1 cellular context compared by ENCODE assay signal in the genomic region with DNA sequence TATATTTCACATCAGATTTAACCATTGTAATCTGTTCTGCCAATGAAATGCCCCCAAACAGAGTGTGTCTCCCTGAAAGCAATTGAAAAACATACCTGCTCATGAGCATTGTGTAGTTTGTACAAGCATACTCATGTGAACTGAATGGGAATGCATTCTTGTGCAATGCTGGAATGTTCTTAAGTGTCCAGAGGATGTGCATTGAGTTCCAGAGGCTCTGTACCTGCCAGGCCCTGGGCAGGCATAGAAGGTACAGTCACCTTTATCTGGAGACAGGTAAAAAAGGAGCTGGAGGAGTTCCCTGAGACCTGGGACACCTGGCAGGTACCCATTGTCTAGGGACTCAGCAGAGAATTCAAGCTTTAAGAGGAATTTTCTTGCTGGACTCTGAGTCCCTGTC.
TF ChIP-seq lines count a peak whose summit lies in the region.

No MANE protein-coding gene starts in this region.

TF ChIP-seq in IMR-90, 13 proteins besides CTCF, POLR2A, EP300 and RAD21:
- TF ChIP-seq CEBPB (IDR thresholded peaks at IDR 0.05; ENCODE audit: low read depth, low read length) (peak; percentile 76), MAFK (IDR thresholded peaks at IDR 0.05; ENCODE audit: low read depth, low read length) (no peak), MAZ (IDR thresholded peaks at IDR 0.05; ENCODE audit: borderline replicate concordance, low read depth, low read length) (no peak), MXI1 (IDR thresholded peaks at IDR 0.05; ENCODE audit: borderline replicate concordance, low read depth, low read length) (no peak), NFE2L2 (IDR thresholded peaks at IDR 0.05; ENCODE audit: low read depth, low read length) (no peak), CHD1 (IDR thresholded peaks at IDR 0.05; ENCODE audit: low read depth, low read length) (no peak)
- TF ChIP-seq, protein P1, sequence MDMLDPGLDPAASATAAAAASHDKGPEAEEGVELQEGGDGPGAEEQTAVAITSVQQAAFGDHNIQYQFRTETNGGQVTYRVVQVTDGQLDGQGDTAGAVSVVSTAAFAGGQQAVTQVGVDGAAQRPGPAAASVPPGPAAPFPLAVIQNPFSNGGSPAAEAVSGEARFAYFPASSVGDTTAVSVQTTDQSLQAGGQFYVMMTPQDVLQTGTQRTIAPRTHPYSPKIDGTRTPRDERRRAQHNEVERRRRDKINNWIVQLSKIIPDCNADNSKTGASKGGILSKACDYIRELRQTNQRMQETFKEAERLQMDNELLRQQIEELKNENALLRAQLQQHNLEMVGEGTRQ (IDR thresholded peaks at IDR 0.05; ENCODE audit: low read depth, low read length): no peak
TF ChIP-seq in IMR-90: peak in this region for 1.
